1 cellular context compared by ENCODE assay signal in genomic region chr1:2250721-2251281, GRCh38.
TF ChIP-seq lines count a peak whose summit lies in the region.

No MANE protein-coding gene starts in this region.

TF ChIP-seq in HepG2, 621 proteins besides CTCF, POLR2A, EP300 and RAD21 (continued from another document and continues in another):
- TF ChIP-seq SNAPC4 (CRISPR knock-in tag; IDR thresholded peaks at IDR 0.05) = no peak
- 0 out of 2 replicates have a peak, but pooled peaks have one; percentile 17 for TF ChIP-seq ZNF281 (CRISPR knock-in tag; IDR thresholded peaks at IDR 0.05; ENCODE audit: borderline replicate concordance)
- TF ChIP-seq KAT7 (CRISPR knock-in tag; IDR thresholded peaks at IDR 0.05; ENCODE audit: borderline replicate concordance) = peak; percentile 58; the same call in 1 of the 2 replicates
- TF ChIP-seq ZNF12 (CRISPR knock-in tag; IDR thresholded peaks at IDR 0.05) = no peak
- peak; percentile 26 for TF ChIP-seq IKZF4 (CRISPR knock-in tag; IDR thresholded peaks at IDR 0.05; ENCODE audit: borderline replicate concordance, low read depth, not compliant biosample characterization)
- TF ChIP-seq TP53 (CRISPR knock-in tag; conservative IDR thresholded peaks at IDR 0.05) = peak; percentile 50; the same call in 1 of the 2 replicates
- peak in 1 of 2 experiments; percentile 46; a peak in 1 of 4 replicates for TF ChIP-seq KLF16 (CRISPR knock-in tag; IDR thresholded peaks at IDR 0.05)
- TF ChIP-seq PCBP1 (IDR thresholded peaks at IDR 0.05; ENCODE audit: borderline replicate concordance, low read depth, low read length) = no peak
- 0 out of 2 replicates have a peak, but pooled peaks have one; percentile 21 for TF ChIP-seq SIX1 (CRISPR knock-in tag; IDR thresholded peaks at IDR 0.05; ENCODE audit: borderline replicate concordance)
- TF ChIP-seq ZBTB40 (IDR thresholded peaks at IDR 0.05) = no peak
- peak; percentile 13; the same call in 1 of the 2 replicates for TF ChIP-seq ZBTB40 (CRISPR knock-in tag; IDR thresholded peaks at IDR 0.05)
- TF ChIP-seq SALL1 (CRISPR knock-in tag; IDR thresholded peaks at IDR 0.05) = peak; percentile 48; the same call in 1 of the 2 replicates
- TF ChIP-seq PHF8 (CRISPR knock-in tag; IDR thresholded peaks at IDR 0.05) = peak; percentile 48
- TF ChIP-seq HMGXB3 (CRISPR knock-in tag; IDR thresholded peaks at IDR 0.05; ENCODE audit: borderline replicate concordance) = peak; percentile 27; the same call in 1 of the 2 replicates
- TF ChIP-seq ZSCAN20 (CRISPR knock-in tag; IDR thresholded peaks at IDR 0.05; ENCODE audit: borderline replicate concordance) = no peak
- peak; percentile 58; the same call in 1 of the 2 replicates for TF ChIP-seq ZNF335 (CRISPR knock-in tag; IDR thresholded peaks at IDR 0.05)
- TF ChIP-seq CREB1 (IDR thresholded peaks at IDR 0.05) = no peak
- TF ChIP-seq CREB1 (CRISPR knock-in tag; IDR thresholded peaks at IDR 0.05) = peak; percentile 50
- no peak for TF ChIP-seq GPN1 (CRISPR knock-in tag; IDR thresholded peaks at IDR 0.05; ENCODE audit: borderline replicate concordance)
- TF ChIP-seq CHD4 (IDR thresholded peaks at IDR 0.05; ENCODE audit: borderline replicate concordance, low read length) = no peak
- peak; percentile 30; the same call in 1 of the 2 replicates for TF ChIP-seq KDM2A (CRISPR knock-in tag; IDR thresholded peaks at IDR 0.05; ENCODE audit: borderline replicate concordance, low read depth)
- TF ChIP-seq ZNF746 (CRISPR knock-in tag; IDR thresholded peaks at IDR 0.05) = 0 out of 2 replicates have a peak, but pooled peaks have one; percentile 23
- TF ChIP-seq YEATS2 (CRISPR knock-in tag; IDR thresholded peaks at IDR 0.05; ENCODE audit: borderline replicate concordance) = 0 out of 2 replicates have a peak, but pooled peaks have one; percentile 18
- peak; percentile 50 for TF ChIP-seq UBTF (CRISPR knock-in tag; IDR thresholded peaks at IDR 0.05)
- peak; percentile 64; the same call in 1 of the 2 replicates for TF ChIP-seq MYC (CRISPR knock-in tag; IDR thresholded peaks at IDR 0.05; ENCODE audit: borderline replicate concordance)
- TF ChIP-seq XRCC5 (optimal IDR thresholded peaks at IDR 0.05; ENCODE audit: low read length) = peak; percentile 70
- TF ChIP-seq AGO2 (optimal IDR thresholded peaks at IDR 0.05; ENCODE audit: low read depth, low read length) = peak; percentile 66
- TF ChIP-seq ZBTB7B (CRISPR knock-in tag; IDR thresholded peaks at IDR 0.05) = peak; percentile 97
- TF ChIP-seq SMAD3 (CRISPR knock-in tag; IDR thresholded peaks at IDR 0.05) = peak; percentile 69; the same call in 1 of the 2 replicates
- peak; percentile 71; the same call in 1 of the 2 replicates for TF ChIP-seq ISL2 (CRISPR knock-in tag; IDR thresholded peaks at IDR 0.05)
- peak; percentile 15; the same call in 1 of the 2 replicates for TF ChIP-seq ZMYM3 (CRISPR knock-in tag; IDR thresholded peaks at IDR 0.05)
- no peak for TF ChIP-seq CENPX (CRISPR knock-in tag; IDR thresholded peaks at IDR 0.05)
